ENCODE assay signal across 19 cellular contexts in the genomic region with DNA sequence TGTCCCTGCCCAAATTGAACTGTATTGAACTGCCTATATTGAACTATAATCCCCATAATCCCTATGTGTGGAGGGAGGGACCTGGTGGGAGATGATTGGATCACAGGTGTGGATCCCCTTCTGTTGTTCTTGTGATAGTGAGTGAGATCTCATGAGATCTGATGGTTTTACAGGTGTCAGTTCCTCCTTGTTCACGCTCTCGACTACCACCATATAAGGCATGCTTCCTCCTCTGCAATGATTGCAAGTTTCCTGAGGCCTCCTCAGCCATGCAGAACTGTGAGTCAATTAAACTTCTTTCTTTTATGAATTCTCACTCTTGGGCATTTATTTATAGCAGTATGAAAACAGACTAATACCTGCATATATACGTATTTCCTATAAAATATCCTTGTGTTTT.
DNase-seq lines count a peak whose midpoint lies in the region; ATAC-seq, FAIRE-seq and TF ChIP-seq lines count a peak whose summit lies in the region.
"Had no signal": no experiment of that assay in that cellular context is flagged by ENCODE, and none has a peak within 500 bp of the region (broad histone marks: within the 10 kb centered on the region; RNA-seq: fewer than 3 reads in every experiment).

No MANE protein-coding gene starts in this region.

- no peak for DNase-seq in GM12892 (ENCODE audit: insufficient read length)
- DNase-seq in Karpas-422, result peak; percentile 81
- no peak for DNase-seq in activated gamma-delta T cell (lab: John Stamatoyannopoulos, UW)
- DNase-seq in stimulated activated CD4-positive, alpha-beta T cell treated with anti-CD3 and anti-CD28 coated beads, Interleukin-4, amount 100 ng/mL, for 24 hours, result no peak
- no peak for DNase-seq in heart right ventricle
- no peak for DNase-seq in adrenal gland
- DNase-seq: activated B cell treated with CpG ODN at 0.5 μM for 24 hours; activated CD4-positive, alpha-beta memory T cell treated with anti-CD3 and anti-CD28 coated beads, Interleukin-2, amount 10 ng/mL, durations not matched to agents 7 days and 5 days; activated naive CD4-positive, alpha-beta T cell treated with anti-CD3 and anti-CD28 coated beads for 36 hours; MG63; midbrain; NCI-H226; NK-92 treated with Interleukin-12 subunit alpha and Interleukin-12 subunit beta, amount 100 ng/mL, for 24 hours; sigmoid colon; T-helper 9 cell had no signal

- ATAC-seq in GM19035 (IDR thresholded peaks at IDR 0.05; ENCODE audit: unreplicated experiment) (peak; percentile 72), HG02884 (IDR thresholded peaks at IDR 0.05; ENCODE audit: unreplicated experiment) (peak; percentile 85), heart right ventricle (no peak)
- ATAC-seq: SK-N-SH treated with all-trans-retinoic acid at 6 μM for 48 hours had no signal

- H3K4me3 ChIP-seq in Karpas-422 (ENCODE audit: low read length) (no peak overlapping the region), heart right ventricle (no peak overlapping the region), adrenal gland (no peak overlapping the region)
- H3K4me3 ChIP-seq: MG63, sigmoid colon had no signal

- H3K9me2 ChIP-seq in Karpas-422 (replicated peaks; ENCODE audit: insufficient read depth, low read length), result no peaks in the 10 kb centered on the region

- no peak for TF ChIP-seq POLR2A in GM12892 (IDR thresholded peaks at IDR 0.05; ENCODE audit: low read depth, low read length)
- TF ChIP-seq POLR2A in adrenal gland (IDR thresholded peaks at IDR 0.05), result no peak

- no peak overlapping the region for H3K9ac ChIP-seq in Karpas-422 (ENCODE audit: low read length)

- intact Hi-C loops in heart right ventricle (cut with DNase I) (no loop called here), adrenal gland (cut with DNase I) (no loop called here)

- H3K9me3 ChIP-seq in Karpas-422 (ENCODE audit: low read length) (no peaks in the 10 kb centered on the region), heart right ventricle (peaks cover 0 to 8% (median 0%) of the 10 kb centered on the region in 11 donors), adrenal gland (replicated peaks in 1 of 3) (no peaks in the 10 kb centered on the region)
- H3K9me3 ChIP-seq: MG63 had no signal

- H3K27ac ChIP-seq in Karpas-422 (ENCODE audit: low read length) (no peak overlapping the region), heart right ventricle (no peak overlapping the region), adrenal gland (no peak overlapping the region)
- H3K27ac ChIP-seq: sigmoid colon had no signal

- no peaks in the 10 kb centered on the region for H4K20me1 ChIP-seq in Karpas-422 (ENCODE audit: insufficient read depth, low read depth, low read length)

- H3K79me2 ChIP-seq in Karpas-422 (ENCODE audit: low read length), result no peaks in the 10 kb centered on the region

- TF ChIP-seq CTCF in heart right ventricle (IDR thresholded peaks at IDR 0.05) (no peak), adrenal gland (IDR thresholded peaks at IDR 0.05) (no peak)

- peak; percentile 79 for FAIRE-seq in GM12892 (lab: Jason Lieb, UNC)
- FAIRE-seq: A204.1 had no signal

- H3K36me3 ChIP-seq in Karpas-422 (ENCODE audit: insufficient read depth, low read length) (no peaks in the 10 kb centered on the region), heart right ventricle (no peaks in the 10 kb centered on the region), adrenal gland (replicated peaks in 1 of 2) (no peaks in the 10 kb centered on the region)
- H3K36me3 ChIP-seq: MG63, sigmoid colon had no signal

- peaks cover 6% of the 10 kb centered on the region for H3K4me1 ChIP-seq in Karpas-422 (ENCODE audit: low read length)
- peaks cover 0 to 6% (median 0%) of the 10 kb centered on the region in 9 donors for H3K4me1 ChIP-seq in heart right ventricle
- H3K4me1 ChIP-seq in adrenal gland (replicated peaks in 1 of 2), result no peaks in the 10 kb centered on the region
- H3K4me1 ChIP-seq: sigmoid colon had no signal

- H3K4me2 ChIP-seq in Karpas-422 (ENCODE audit: low read depth, low read length, poor library complexity, severe bottlenecking), result no peak overlapping the region

- H2AFZ ChIP-seq in Karpas-422 (ENCODE audit: low read length), result no peak overlapping the region

- WGBS in heart right ventricle, 2 donors, result 78 to 85% methylated on average over 3 of the region's 3 CpGs
- 69 to 89% (median 81%) methylated on average over 3 of the region's 3 CpGs for WGBS in adrenal gland, 4 donors

- no peaks in the 10 kb centered on the region for H3K27me3 ChIP-seq in Karpas-422 (ENCODE audit: low read length)
- no peaks in the 10 kb centered on the region for H3K27me3 ChIP-seq in heart right ventricle
- no peaks in the 10 kb centered on the region for H3K27me3 ChIP-seq in adrenal gland
- H3K27me3 ChIP-seq: MG63, sigmoid colon had no signal

Comparison
In these comparisons a context has a peak if more than half of its experiments do, and no peak if none do; other contexts are left out.
1. ATAC-seq: peak in GM19035 (single experiment) and HG02884 (single experiment); none in heart right ventricle (0 of 8).